8 cellular contexts compared by ENCODE assay signal in genomic region chr15:84826369-84826823, GRCh38. TPM values are rescaled to one million over a fixed set of nuclear protein-coding genes. Genes with fewer than 3 reads are reported as not detected.
A peak's percentile ranks its signal among the peaks of the same experiment; 100 is the strongest.
DNase-seq lines count a peak whose midpoint lies in the region; ATAC-seq, FAIRE-seq and TF ChIP-seq lines count a peak whose summit lies in the region.

No MANE protein-coding gene starts in this region.

- no peak for FAIRE-seq in GM12891 (lab: Jason Lieb, UNC)

- H3K9ac ChIP-seq in SK-N-SH: no peak overlapping the region

- TF ChIP-seq EP300 in SK-N-SH (IDR thresholded peaks at IDR 0.05; ENCODE audit: borderline replicate concordance in 1 of 2, low read depth in 1 of 2, low read length in 1 of 2): no peak

- 86% methylated on average over 6 of the region's 6 CpGs for WGBS in SK-N-SH (ENCODE audit: low lambda C conversion rate)

- H3K27ac ChIP-seq in SK-N-SH (ENCODE audit: low read depth in 2 of 2, low read length in 1 of 2): no peak overlapping the region

- no peak for ATAC-seq in HG03469 (IDR thresholded peaks at IDR 0.05; ENCODE audit: unreplicated experiment)

- no peaks in the 10 kb centered on the region for H3F3A ChIP-seq in SK-N-SH (replicated peaks; ENCODE audit: insufficient read depth)

- no peaks in the 10 kb centered on the region for H4K20me1 ChIP-seq in SK-N-SH (ENCODE audit: insufficient read depth)

- H3K9me3 ChIP-seq in SK-N-SH: no peaks in the 10 kb centered on the region

- H3K36me3 ChIP-seq in SK-N-SH (replicated peaks in 1 of 2; ENCODE audit: control insufficient read depth in 1 of 2, insufficient read depth in 2 of 2, low read length in 1 of 2): no peaks in the 10 kb centered on the region

- H3K79me2 ChIP-seq in SK-N-SH (ENCODE audit: insufficient read depth): no peaks in the 10 kb centered on the region

- peak; percentile 46 for TF ChIP-seq RAD21 in SK-N-SH (IDR thresholded peaks at IDR 0.05; ENCODE audit: low read length)

- CTCF ChIA-PET in SK-N-SH (lab: Yijun Ruan, JAX): interaction anchor here (1.4 kb wide), 1 partner anchor 102 kb away, joined by 4 read pairs; no protein-coding TSS in a partner anchor

- no peak overlapping the region for H2AFZ ChIP-seq in SK-N-SH (ENCODE audit: low read depth)

- H3K4me1 ChIP-seq in SK-N-SH (ENCODE audit: control insufficient read depth in 1 of 2, insufficient read depth in 2 of 2, low read depth in 1 of 2, low read length in 1 of 2): peaks cover 0 to 45% of the 10 kb centered on the region in 2 experiments; a peak in 1 of 4 replicates

- POLR2A ChIA-PET in SK-N-SH (lab: Yijun Ruan, JAX): no interaction called here

- no peak overlapping the region for H3K4me2 ChIP-seq in SK-N-SH

- no peaks in the 10 kb centered on the region for H3K9me2 ChIP-seq in SK-N-SH

- no peak for TF ChIP-seq POLR2A in GM12891 (IDR thresholded peaks at IDR 0.05; ENCODE audit: low read depth, low read length)

- DNase-seq in ACHN (peak; percentile 10), GM12891 (ENCODE audit: insufficient read length, low spot score) (peak; percentile 46), SK-N-SH (no peak), iPS-NIHi7 (ENCODE audit: extremely low spot score) (peak; percentile 90), superior temporal gyrus (ENCODE audit: extremely low spot score) (no peak), NCI-H446 treated with DMSO at 0.1 percent for 48 hours (lab: John Stamatoyannopoulos, UW) (no peak), GOT3 (lab: John Stamatoyannopoulos, UW) (no peak)

- H3K27me3 ChIP-seq in SK-N-SH (ENCODE audit: insufficient read depth): no peaks in the 10 kb centered on the region

- no peak overlapping the region for H3K4me3 ChIP-seq in SK-N-SH (ENCODE audit: low read depth in 2 of 2, low read length in 1 of 2)

- TF ChIP-seq CTCF in SK-N-SH (IDR thresholded peaks at IDR 0.05): peak; percentile 36

- in situ Hi-C loops in ACHN (cut with HindIII; ENCODE audit: low pct_ligation_motif_present, low pct_unique_long_range_greater_than_20kb, low sequenced_read_pairs): no loop called here

TF ChIP-seq in GM12891, 5 proteins besides CTCF, POLR2A, EP300 and RAD21:
- TF ChIP-seq PAX5 (IDR thresholded peaks at IDR 0.05; ENCODE audit: insufficient read depth, low read length, severe bottlenecking) (no peak), POU2F2 (IDR thresholded peaks at IDR 0.05; ENCODE audit: low read depth, low read length) (no peak), POLR2AphosphoS5 (IDR thresholded peaks at IDR 0.05; ENCODE audit: low read depth, low read length) (no peak), TAF1 (IDR thresholded peaks at IDR 0.05; ENCODE audit: low read depth, low read length) (no peak), SPI1 (IDR thresholded peaks at IDR 0.05; ENCODE audit: low read depth, low read length) (no peak)

TF ChIP-seq in SK-N-SH, 30 proteins besides CTCF, POLR2A, EP300 and RAD21:
- no peak for TF ChIP-seq ELF1 (IDR thresholded peaks at IDR 0.05)
- TF ChIP-seq RXRA (IDR thresholded peaks at IDR 0.05; ENCODE audit: borderline replicate concordance, low read depth): no peak
- TF ChIP-seq ZBTB33 (IDR thresholded peaks at IDR 0.05; ENCODE audit: borderline replicate concordance, low read depth): no peak
- no peak for TF ChIP-seq IRF3 (IDR thresholded peaks at IDR 0.05; ENCODE audit: low read depth, low read length)
- no peak for TF ChIP-seq CHD2 (IDR thresholded peaks at IDR 0.05; ENCODE audit: low read length, partially characterized antibody)
- TF ChIP-seq YY1 (IDR thresholded peaks at IDR 0.05; ENCODE audit: low read depth): no peak
- no peak for TF ChIP-seq SIN3A (IDR thresholded peaks at IDR 0.05; ENCODE audit: borderline replicate concordance, low read depth, low read length)
- no peak for TF ChIP-seq GABPA (IDR thresholded peaks at IDR 0.05; ENCODE audit: low read depth)
- no peak for TF ChIP-seq FOSL2 (IDR thresholded peaks at IDR 0.05; ENCODE audit: borderline replicate concordance, low read depth)
- TF ChIP-seq USF1 (IDR thresholded peaks at IDR 0.05; ENCODE audit: borderline replicate concordance, low read depth): no peak
- TF ChIP-seq FOXM1 (IDR thresholded peaks at IDR 0.05; ENCODE audit: low read depth): no peak
- TF ChIP-seq RFX5 (IDR thresholded peaks at IDR 0.05; ENCODE audit: low read length): no peak
- TF ChIP-seq FOXJ3 (CRISPR knock-in tag; IDR thresholded peaks at IDR 0.05): no peak
- TF ChIP-seq NFIC (IDR thresholded peaks at IDR 0.05; ENCODE audit: borderline replicate concordance): no peak
- no peak for TF ChIP-seq JUND (IDR thresholded peaks at IDR 0.05)
- TF ChIP-seq RCOR1 (IDR thresholded peaks at IDR 0.05; ENCODE audit: low read length): no peak

RNA-seq across cellular contexts. Expression of gene ALPK3, which starts 9.2 kb away (rescaled TPM):
- polyA plus RNA-seq in GM12891 (2012; ENCODE audit: low read depth, missing spikeins): 0.03 TPM
- 0.16 TPM in 2 replicates for polyA plus RNA-seq in SK-N-SH (2012; rRNA removed)
- polyA plus RNA-seq in SK-N-SH (2012; cell fraction: cytosol; rRNA removed): 0.08 and 0.09 TPM in 2 replicates
- polyA plus RNA-seq in SK-N-SH (2012; cell fraction: nucleus; rRNA removed): 1.3 and 2.0 TPM in 2 replicates

RNA-seq across cellular contexts. Expression of gene SLC28A1, which starts 58.1 kb away (rescaled TPM):
- 0.05 TPM for polyA plus RNA-seq in GM12891 (2012; ENCODE audit: low read depth, missing spikeins)
- polyA plus RNA-seq in SK-N-SH (2012; rRNA removed): not detected in 2 replicates
- not detected in 2 replicates for polyA plus RNA-seq in SK-N-SH (2012; cell fraction: cytosol; rRNA removed)
- 0.04 and 0.08 TPM in 2 replicates for polyA plus RNA-seq in SK-N-SH (2012; cell fraction: nucleus; rRNA removed)

Comparison
In these comparisons a context has a peak if more than half of its experiments do, and no peak if none do; other contexts are left out.
1. DNase-seq: peak in ACHN (single experiment), GM12891 (single experiment) and iPS-NIHi7 (single experiment); none in SK-N-SH (single experiment), superior temporal gyrus (single experiment), NCI-H446 treated with DMSO at 0.1 percent for 48 hours (single experiment) and GOT3 (single experiment).